ENCODE assay signal across 1 cellular context in the genomic region with DNA sequence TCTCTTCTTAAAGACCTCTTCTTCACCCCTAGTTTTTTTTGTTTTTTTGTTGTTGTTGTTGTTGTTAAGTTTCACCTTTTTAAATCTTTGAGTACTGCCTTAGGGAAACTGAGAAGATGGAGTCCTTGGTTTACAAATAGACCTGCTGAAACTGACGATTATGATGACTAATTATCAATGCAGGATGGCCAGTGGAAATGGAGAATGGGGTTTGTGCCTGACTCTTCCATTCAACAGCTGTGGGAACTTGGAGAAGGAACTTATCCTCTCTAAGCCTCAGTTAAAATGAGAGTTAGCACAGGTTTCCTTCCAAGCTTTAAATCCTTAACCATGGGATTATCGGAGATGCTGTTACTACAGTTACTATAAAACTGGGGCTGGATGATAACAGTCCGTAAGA.
TF ChIP-seq lines count a peak whose summit lies in the region.

No MANE protein-coding gene starts in this region.

TF ChIP-seq in GM12878, 131 proteins besides CTCF, POLR2A, EP300 and RAD21:
- TF ChIP-seq, protein P1, sequence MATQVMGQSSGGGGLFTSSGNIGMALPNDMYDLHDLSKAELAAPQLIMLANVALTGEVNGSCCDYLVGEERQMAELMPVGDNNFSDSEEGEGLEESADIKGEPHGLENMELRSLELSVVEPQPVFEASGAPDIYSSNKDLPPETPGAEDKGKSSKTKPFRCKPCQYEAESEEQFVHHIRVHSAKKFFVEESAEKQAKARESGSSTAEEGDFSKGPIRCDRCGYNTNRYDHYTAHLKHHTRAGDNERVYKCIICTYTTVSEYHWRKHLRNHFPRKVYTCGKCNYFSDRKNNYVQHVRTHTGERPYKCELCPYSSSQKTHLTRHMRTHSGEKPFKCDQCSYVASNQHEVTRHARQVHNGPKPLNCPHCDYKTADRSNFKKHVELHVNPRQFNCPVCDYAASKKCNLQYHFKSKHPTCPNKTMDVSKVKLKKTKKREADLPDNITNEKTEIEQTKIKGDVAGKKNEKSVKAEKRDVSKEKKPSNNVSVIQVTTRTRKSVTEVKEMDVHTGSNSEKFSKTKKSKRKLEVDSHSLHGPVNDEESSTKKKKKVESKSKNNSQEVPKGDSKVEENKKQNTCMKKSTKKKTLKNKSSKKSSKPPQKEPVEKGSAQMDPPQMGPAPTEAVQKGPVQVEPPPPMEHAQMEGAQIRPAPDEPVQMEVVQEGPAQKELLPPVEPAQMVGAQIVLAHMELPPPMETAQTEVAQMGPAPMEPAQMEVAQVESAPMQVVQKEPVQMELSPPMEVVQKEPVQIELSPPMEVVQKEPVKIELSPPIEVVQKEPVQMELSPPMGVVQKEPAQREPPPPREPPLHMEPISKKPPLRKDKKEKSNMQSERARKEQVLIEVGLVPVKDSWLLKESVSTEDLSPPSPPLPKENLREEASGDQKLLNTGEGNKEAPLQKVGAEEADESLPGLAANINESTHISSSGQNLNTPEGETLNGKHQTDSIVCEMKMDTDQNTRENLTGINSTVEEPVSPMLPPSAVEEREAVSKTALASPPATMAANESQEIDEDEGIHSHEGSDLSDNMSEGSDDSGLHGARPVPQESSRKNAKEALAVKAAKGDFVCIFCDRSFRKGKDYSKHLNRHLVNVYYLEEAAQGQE (IDR thresholded peaks at IDR 0.05; ENCODE audit: low read depth, low read length) = no peak
